In the genomic region with DNA sequence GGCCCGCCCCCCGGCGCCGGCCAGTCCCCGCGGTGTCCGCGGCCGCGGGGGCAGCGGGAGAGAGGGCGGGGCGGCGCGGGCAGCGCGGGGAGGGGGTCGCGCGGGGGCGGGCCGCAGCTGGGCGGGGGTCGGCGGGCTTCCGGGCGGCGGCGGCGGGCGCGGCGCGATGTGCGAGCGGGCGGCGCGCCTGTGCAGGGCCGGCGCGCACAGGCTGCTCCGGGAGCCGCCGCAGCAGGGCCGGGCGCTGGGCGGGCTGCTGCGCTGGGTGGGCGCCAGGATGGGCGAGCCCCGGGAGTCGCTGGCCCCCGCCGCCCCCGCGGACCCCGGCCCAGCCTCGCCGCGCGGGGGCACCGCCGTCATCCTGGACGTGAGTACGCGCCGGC, we compare ENCODE assay signal across 15 cellular contexts. TPM values are rescaled to one million over a fixed set of nuclear protein-coding genes. Genes with fewer than 3 reads are reported as not detected.
DNase-seq lines count a peak whose midpoint lies in the region; ATAC-seq lines count a peak whose summit lies in the region.
"Had no signal": no experiment of that assay in that cellular context is flagged by ENCODE, and none has a peak within 500 bp of the region (broad histone marks: within the 10 kb centered on the region; RNA-seq: fewer than 3 reads in every experiment).

No MANE protein-coding gene starts in this region.

- H3K27me3 ChIP-seq in adipocyte (replicated peaks; ENCODE audit: control insufficient read depth, insufficient read depth, low read length) (no peaks in the 10 kb centered on the region), aorta (ENCODE audit: control insufficient read depth in 1 of 2, insufficient read depth in 2 of 2, low read length in 1 of 2) (no peaks in the 10 kb centered on the region)

- no peak overlapping the region for H3K9ac ChIP-seq in adipocyte (ENCODE audit: low read length)

- H3K9me3 ChIP-seq in adipocyte (ENCODE audit: control insufficient read depth, low read length): no peaks in the 10 kb centered on the region
- no peaks in the 10 kb centered on the region for H3K9me3 ChIP-seq in aorta (ENCODE audit: control insufficient read depth, low read length)
- H3K9me3 ChIP-seq: upper lobe of right lung had no signal

- H3K4me3 ChIP-seq in adipocyte (ENCODE audit: low read length) (no peak overlapping the region), aorta (ENCODE audit: low read length in 2 of 2) (peak overlapping the region; percentile 39 to 55)

- H3K27ac ChIP-seq in aorta (ENCODE audit: low read depth in 1 of 2, low read length in 2 of 2): no peak overlapping the region
- H3K27ac ChIP-seq: foreskin keratinocyte, upper lobe of right lung had no signal

- DNase-seq in left cardiac atrium (peak; percentile 17), cardiac septum (ENCODE audit: low spot score) (no peak), adipocyte (ENCODE audit: low read depth) (peak; percentile 50), iPS-NIHi7 (ENCODE audit: extremely low spot score) (peak; percentile 70), aorta (no peak), NCI-H82 (lab: John Stamatoyannopoulos, UW) (no peak)
- DNase-seq in activated CD4-positive, alpha-beta T cell treated with anti-CD3 and anti-CD28 coated beads, Interleukin-2, amount 50 U/mL, for 4 hours: no peak
- DNase-seq in stimulated activated naive CD4-positive, alpha-beta T cell treated with Interleukin-2 at 50 U/mL for 16 hours (lab: John Stamatoyannopoulos, UW): no peak
- DNase-seq: foreskin keratinocyte, MM.1S, upper lobe of right lung had no signal

- peaks cover 19% of the 10 kb centered on the region for H3K36me3 ChIP-seq in adipocyte (ENCODE audit: control insufficient read depth, insufficient read depth, low read length, severe bottlenecking)
- H3K36me3 ChIP-seq in aorta (ENCODE audit: control insufficient read depth in 1 of 2, insufficient read depth in 2 of 2, low read length in 1 of 2): peaks cover 0 to 2% of the 10 kb centered on the region in 2 donors
- H3K36me3 ChIP-seq: upper lobe of right lung had no signal

- H3K4me1 ChIP-seq in adipocyte (ENCODE audit: control insufficient read depth, insufficient read depth, low read length): no peaks in the 10 kb centered on the region
- H3K4me1 ChIP-seq in aorta (ENCODE audit: control insufficient read depth in 1 of 2, insufficient read depth in 2 of 2, low read length in 2 of 2): no peaks in the 10 kb centered on the region
- H3K4me1 ChIP-seq: foreskin keratinocyte, upper lobe of right lung had no signal

- WGBS in aorta, 2 donors: 0 to 1% methylated on average over 5 to 68 of the region's 68 CpGs

- peak in 1 of 2 donors; percentile 17 for ATAC-seq in left cardiac atrium
- ATAC-seq in aorta (ENCODE audit: low FRiP score): no peak
- ATAC-seq: foreskin keratinocyte had no signal

- intact Hi-C loops in left cardiac atrium (cut with DNase I): loop anchor here in 1 of 2 donors (5.0 to 10.0 kb wide), 2 partner anchors 94 to 516 kb away; no protein-coding TSS in a partner anchor
- intact Hi-C loops in cardiac septum (cut with DNase I): loop anchor here (2.0 to 10.0 kb wide), 3 partner anchors 94 to 516 kb away; a partner anchor contains a TSS
- intact Hi-C loops in aorta (cut with DNase I): loop anchor here (5.0 to 10.0 kb wide), 2 partner anchors 214 to 216 kb away; a partner anchor contains a TSS

RNA-seq across cellular contexts. Expression of a gene that starts 0.4 kb away (rescaled TPM):
- total RNA-seq in left cardiac atrium (under 1 TPM in 1 of 2 donors, not detected in 1; 0.91 TPM), cardiac septum (2.5 TPM), aorta (under 1 TPM; 0.23 to 0.75 TPM)
- not detected for polyA plus RNA-seq in aorta
- total RNA-seq: activated CD4-positive, alpha-beta T cell treated with anti-CD3 and anti-CD28 coated beads for 36 hours; foreskin keratinocyte; lower leg skin; osteocyte; T-helper 1 cell treated with Interleukin-12 subunit alpha and Interleukin-12 subunit beta and Interleukin-4 antibody, amounts not matched to agents 30 ng/mL and 1 ng/mL, for 36 hours; upper lobe of right lung had no signal
- polyA plus RNA-seq: foreskin keratinocyte had no signal

RNA-seq across cellular contexts. Expression of a gene that starts 15.4 kb away (rescaled TPM):
- 1 to 10 TPM; 7.0 to 8.3 TPM for total RNA-seq in left cardiac atrium
- total RNA-seq in cardiac septum: 12.6 TPM
- 10 to 100 TPM; 10.3 to 13.6 TPM for total RNA-seq in aorta
- polyA plus RNA-seq in aorta: 10 to 100 TPM; 10.0 to 13.7 TPM

Comparison
In these comparisons a context has a peak if more than half of its experiments do, and no peak if none do; other contexts are left out.
1. DNase-seq: peak in left cardiac atrium (single experiment), adipocyte (single experiment) and iPS-NIHi7 (single experiment); none in cardiac septum (single experiment), aorta (0 of 2), NCI-H82 (single experiment), activated CD4-positive, alpha-beta T cell treated with anti-CD3 and anti-CD28 coated beads, Interleukin-2, amount 50 U/mL, for 4 hours (0 of 2) and stimulated activated naive CD4-positive, alpha-beta T cell treated with Interleukin-2 at 50 U/mL for 16 hours (single experiment).